ENCODE assay signal across 8 cellular contexts in the genomic region with DNA sequence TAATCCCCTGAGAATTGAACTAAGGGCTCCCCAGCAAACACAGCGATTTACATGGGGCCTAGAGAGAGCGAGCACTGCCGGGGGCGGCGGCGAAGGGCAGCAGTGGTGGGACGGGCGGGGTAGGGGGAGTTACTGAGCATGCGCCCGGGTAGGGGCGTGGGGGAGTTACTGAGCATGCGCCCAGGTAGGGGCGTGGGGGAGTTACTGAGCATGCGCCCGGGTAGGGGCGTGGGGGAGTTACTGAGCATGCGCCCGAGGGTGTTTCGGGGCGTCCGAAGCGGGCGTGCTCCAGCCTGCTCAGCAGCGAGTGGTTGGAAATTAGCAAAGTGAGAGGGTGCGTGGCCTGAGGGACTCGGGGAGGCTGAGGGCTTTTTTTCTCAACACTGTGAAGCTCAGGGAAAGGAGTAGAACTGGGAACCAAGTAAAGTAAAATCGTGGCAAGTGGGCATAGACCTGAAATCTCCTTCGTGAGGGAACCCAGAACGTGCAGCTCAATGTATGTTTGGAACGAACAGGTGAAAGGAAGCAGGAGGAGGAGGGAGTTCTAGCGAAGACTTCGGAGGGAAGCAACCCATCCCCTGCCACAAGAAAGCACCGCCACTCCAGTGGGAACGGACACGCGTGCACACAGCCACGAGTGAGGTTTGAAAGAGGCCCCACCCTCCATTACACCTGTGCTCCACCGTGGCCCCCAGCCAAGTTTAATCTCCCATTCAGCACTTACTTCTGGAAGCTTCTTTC.
DNase-seq lines count a peak whose midpoint lies in the region; ATAC-seq and FAIRE-seq lines count a peak whose summit lies in the region.

No MANE protein-coding gene starts in this region.

- no peak for FAIRE-seq in HTR-8/SVneo (lab: Jason Lieb, UNC)

- peak; percentile 89 for ATAC-seq in GM21367 (IDR thresholded peaks at IDR 0.05; ENCODE audit: unreplicated experiment)

- DNase-seq in COR-L47 (lab: John Stamatoyannopoulos, UW) (peak; percentile 66), HTR-8/SVneo (ENCODE audit: insufficient read length, low spot score) (peak; percentile 18), NOMO-1 (lab: John Stamatoyannopoulos, UW; ENCODE audit: unreplicated experiment in 2 of 2) (peak; percentile 38 to 77), epidermal melanocyte (ENCODE audit: insufficient read length, low spot score) (peak; percentile 66), middle frontal gyrus (ENCODE audit: extremely low spot score, low spot score) (peak; percentile 71)
- DNase-seq in activated CD8-positive, alpha-beta memory T cell treated with anti-CD3 and anti-CD28 coated beads, Interleukin-2, amount 50 U/mL, for 4 hours: peak; percentile 93
- DNase-seq in stimulated activated CD8-positive, alpha-beta memory T cell treated with anti-CD3 and anti-CD28 coated beads, Interleukin-2, amount 100 ng/mL, for 1 hour (ENCODE audit: low read depth in 2 of 2): peak; percentile 78 to 85

Comparison
In these comparisons a context has a peak if more than half of its experiments do, and no peak if none do; other contexts are left out.
1. Peak in every context shown above with its lines: DNase-seq and ATAC-seq.
2. DNase-seq: peak in every context shown above with its lines; median percentile 93 in activated CD8-positive, alpha-beta memory T cell treated with anti-CD3 and anti-CD28 coated beads, Interleukin-2, amount 50 U/mL, for 4 hours; 82 in stimulated activated CD8-positive, alpha-beta memory T cell treated with anti-CD3 and anti-CD28 coated beads, Interleukin-2, amount 100 ng/mL, for 1 hour; 71 in middle frontal gyrus; 66 in COR-L47; 66 in epidermal melanocyte; 58 in NOMO-1; 18 in HTR-8/SVneo.